ENCODE assay signal across 32 cellular contexts in the genomic region with DNA sequence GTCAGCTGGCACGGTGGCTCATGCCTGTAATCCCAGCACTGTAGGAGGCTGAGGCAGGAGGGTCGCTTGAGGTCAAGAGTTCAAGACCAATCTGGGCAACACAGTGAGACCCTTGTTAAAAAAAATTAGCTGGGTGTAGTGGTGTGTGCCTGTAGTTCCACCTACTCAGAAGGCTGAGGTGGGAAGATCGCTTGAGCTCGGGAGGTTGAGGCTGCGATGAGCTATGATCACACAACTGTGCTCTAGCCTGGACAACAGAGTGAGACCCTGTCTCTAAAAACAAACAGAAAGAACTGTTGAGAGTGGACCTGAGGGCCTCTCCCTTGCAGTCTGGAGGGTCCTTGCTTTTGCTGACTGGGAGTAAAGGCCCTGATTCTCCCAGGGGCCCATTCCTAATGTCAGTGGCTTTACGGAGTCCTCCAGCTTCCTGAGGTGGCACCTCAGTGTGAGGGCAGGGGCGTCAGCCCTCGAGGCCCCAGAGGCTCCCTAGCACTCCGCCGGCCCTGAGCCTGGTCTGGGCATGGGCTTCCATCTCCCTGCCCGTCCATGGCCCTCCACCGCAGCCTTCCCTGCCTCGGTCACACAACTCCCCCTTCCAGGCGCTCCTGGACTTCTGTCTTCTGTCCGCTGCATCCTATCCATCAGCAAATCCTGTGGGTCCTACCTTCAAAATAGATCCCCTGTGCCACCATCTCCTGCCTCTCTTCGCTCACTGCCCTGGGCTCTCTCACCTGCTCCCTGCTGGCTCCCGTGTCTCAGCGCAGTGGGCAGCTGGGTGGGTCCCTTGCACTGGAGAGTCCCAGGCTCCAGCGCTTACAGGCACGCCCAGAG. TPM values are rescaled to one million over a fixed set of nuclear protein-coding genes. Genes with fewer than 3 reads are reported as not detected.
"Had no signal": no experiment of that assay in that cellular context is flagged by ENCODE, and none has a peak within 500 bp of the region (broad histone marks: within the 10 kb centered on the region; RNA-seq: fewer than 3 reads in every experiment).

No MANE protein-coding gene starts in this region.

- H3K4me3 ChIP-seq: esophagus muscularis mucosa, heart left ventricle, skin epidermis, stomach, suprapubic skin, tibial artery, upper lobe of right lung had no signal

- ATAC-seq: foreskin keratinocyte; heart left ventricle; left colon; stimulated activated naive B cell treated with anti-CD40 and anti-IgM and Interleukin-4, amounts not matched to agents 10 μg/mL and 1 μg/mL and 100 μg/mL, for 72 hours; upper lobe of right lung had no signal

- H3K27ac Mint-ChIP-seq: activated CD4-positive, alpha-beta memory T cell treated with anti-CD3 and anti-CD28 coated beads, Interleukin-2, amount 10 ng/mL, durations not matched to agents 7 days and 5 days; activated CD4-positive, alpha-beta T cell treated with anti-CD3 and anti-CD28 coated beads, Interleukin-2, amount 10 ng/mL, durations not matched to agents 7 days and 5 days; activated naive CD4-positive, alpha-beta T cell treated with anti-CD3 and anti-CD28 coated beads, Interleukin-2, amount 10 ng/mL, durations not matched to agents 7 days and 5 days; activated naive CD8-positive, alpha-beta T cell treated with anti-CD3 and anti-CD28 coated beads, Interleukin-2, amount 10 ng/mL, durations not matched to agents 7 days and 5 days; activated T-cell treated with anti-CD3 and anti-CD28 coated beads, Interleukin-2, amount 50 U/mL, for 24 hours; dendritic cell treated with granulocyte-macrophage colony-stimulating factor and Interleukin-4, amounts not matched to agents 40 ng/mL and 50 ng/mL, for 4 days; immature natural killer cell; progenitor cell of endocrine pancreas; stimulated activated naive B cell treated with anti-CD40 and anti-IgM and Interleukin-4, amounts not matched to agents 10 μg/mL and 1 μg/mL and 100 μg/mL, for 72 hours had no signal

- H3K36me3 Mint-ChIP-seq: activated naive CD4-positive, alpha-beta T cell treated with anti-CD3 and anti-CD28 coated beads, Interleukin-2, amount 10 ng/mL, durations not matched to agents 7 days and 5 days; immature natural killer cell; mesothelial cell of epicardium; naive B cell; stimulated activated naive B cell treated with anti-CD40 and anti-IgM and Interleukin-4, amounts not matched to agents 10 μg/mL and 1 μg/mL and 100 μg/mL, for 72 hours had no signal

- H3K27ac ChIP-seq: brain microvascular endothelial cell, esophagus muscularis mucosa, foreskin keratinocyte, heart left ventricle, stomach, tibial artery, upper lobe of right lung had no signal

- DNase-seq: activated CD4-positive, alpha-beta memory T cell treated with anti-CD3 and anti-CD28 coated beads, Interleukin-2, amount 10 ng/mL, durations not matched to agents 7 days and 5 days; activated CD4-positive, alpha-beta T cell treated with anti-CD3 and anti-CD28 coated beads, Interleukin-2, amount 10 ng/mL, durations not matched to agents 7 days and 5 days; activated CD8-positive, alpha-beta memory T cell treated with anti-CD3 and anti-CD28 coated beads, Interleukin-2, amount 50 U/mL, for 48 hours; activated gamma-delta T cell; activated naive CD4-positive, alpha-beta T cell treated with anti-CD3 and anti-CD28 coated beads, Interleukin-2, amount 10 ng/mL, durations not matched to agents 7 days and 5 days; activated naive CD8-positive, alpha-beta T cell treated with anti-CD3 and anti-CD28 coated beads, Interleukin-2, amount 10 ng/mL, durations not matched to agents 7 days and 5 days; activated T-cell treated with anti-CD3 and anti-CD28 coated beads, Interleukin-2, amount 50 U/mL, for 24 hours; amniotic stem cell; brain microvascular endothelial cell; central memory CD4-positive, alpha-beta T cell; foreskin keratinocyte; heart left ventricle; hypothalamus; immature natural killer cell; kidney; left colon; naive B cell; stimulated activated CD4-positive, alpha-beta T cell treated with anti-CD3 and anti-CD28 coated beads, Interleukin-4, amount 100 ng/mL, for 4 hours; stimulated activated CD8-positive, alpha-beta memory T cell treated with anti-CD3 and anti-CD28 coated beads, Interleukin-4, amount 100 ng/mL, for 48 hours; stimulated activated naive B cell treated with anti-CD40 and anti-IgM and Interleukin-4, amounts not matched to agents 10 μg/mL and 1 μg/mL and 100 μg/mL, for 72 hours; stomach; T-helper 1 cell; tibial artery; upper lobe of right lung had no signal

- H3K4me1 ChIP-seq: foreskin keratinocyte, stomach, tibial artery, upper lobe of right lung had no signal

- H3K9me3 Mint-ChIP-seq: activated CD4-positive, alpha-beta memory T cell treated with anti-CD3 and anti-CD28 coated beads, Interleukin-2, amount 10 ng/mL, durations not matched to agents 7 days and 5 days; activated CD4-positive, alpha-beta T cell treated with anti-CD3 and anti-CD28 coated beads, Interleukin-2, amount 10 ng/mL, durations not matched to agents 7 days and 5 days; activated naive CD4-positive, alpha-beta T cell treated with anti-CD3 and anti-CD28 coated beads, Interleukin-2, amount 10 ng/mL, durations not matched to agents 7 days and 5 days; activated naive CD8-positive, alpha-beta T cell treated with anti-CD3 and anti-CD28 coated beads, Interleukin-2, amount 10 ng/mL, durations not matched to agents 7 days and 5 days; activated T-cell treated with anti-CD3 and anti-CD28 coated beads, Interleukin-2, amount 50 U/mL, for 24 hours; dendritic cell treated with granulocyte-macrophage colony-stimulating factor and Interleukin-4, amounts not matched to agents 40 ng/mL and 50 ng/mL, for 4 days; immature natural killer cell; mesothelial cell of epicardium; naive B cell; neural crest cell; stimulated activated naive B cell treated with anti-CD40 and anti-IgM and Interleukin-4, amounts not matched to agents 10 μg/mL and 1 μg/mL and 100 μg/mL, for 72 hours had no signal

- FAIRE-seq: astrocyte, kidney had no signal

- H3K9me3 ChIP-seq: esophagus muscularis mucosa, heart left ventricle, stomach, suprapubic skin, tibial artery, upper lobe of right lung had no signal

- H3K4me3 Mint-ChIP-seq: activated CD4-positive, alpha-beta memory T cell treated with anti-CD3 and anti-CD28 coated beads, Interleukin-2, amount 10 ng/mL, durations not matched to agents 7 days and 5 days; activated CD4-positive, alpha-beta T cell treated with anti-CD3 and anti-CD28 coated beads, Interleukin-2, amount 10 ng/mL, durations not matched to agents 7 days and 5 days; activated naive CD4-positive, alpha-beta T cell treated with anti-CD3 and anti-CD28 coated beads, Interleukin-2, amount 10 ng/mL, durations not matched to agents 7 days and 5 days; activated naive CD8-positive, alpha-beta T cell treated with anti-CD3 and anti-CD28 coated beads, Interleukin-2, amount 10 ng/mL, durations not matched to agents 7 days and 5 days; activated T-cell treated with anti-CD3 and anti-CD28 coated beads, Interleukin-2, amount 50 U/mL, for 24 hours; dendritic cell treated with granulocyte-macrophage colony-stimulating factor and Interleukin-4, amounts not matched to agents 40 ng/mL and 50 ng/mL, for 4 days; immature natural killer cell; mesothelial cell of epicardium; naive B cell; neural crest cell; stimulated activated naive B cell treated with anti-CD40 and anti-IgM and Interleukin-4, amounts not matched to agents 10 μg/mL and 1 μg/mL and 100 μg/mL, for 72 hours had no signal

- H3K27me3 Mint-ChIP-seq: activated CD4-positive, alpha-beta memory T cell treated with anti-CD3 and anti-CD28 coated beads, Interleukin-2, amount 10 ng/mL, durations not matched to agents 7 days and 5 days; activated CD4-positive, alpha-beta T cell treated with anti-CD3 and anti-CD28 coated beads, Interleukin-2, amount 10 ng/mL, durations not matched to agents 7 days and 5 days; activated naive CD8-positive, alpha-beta T cell treated with anti-CD3 and anti-CD28 coated beads, Interleukin-2, amount 10 ng/mL, durations not matched to agents 7 days and 5 days; dendritic cell treated with granulocyte-macrophage colony-stimulating factor and Interleukin-4, amounts not matched to agents 40 ng/mL and 50 ng/mL, for 4 days; stimulated activated naive B cell treated with anti-CD40 and anti-IgM and Interleukin-4, amounts not matched to agents 10 μg/mL and 1 μg/mL and 100 μg/mL, for 72 hours had no signal

- H3K27me3 ChIP-seq: brain microvascular endothelial cell, foreskin keratinocyte, heart left ventricle, suprapubic skin, tibial artery, upper lobe of right lung had no signal

- H3K4me1 Mint-ChIP-seq: activated naive CD4-positive, alpha-beta T cell treated with anti-CD3 and anti-CD28 coated beads, Interleukin-2, amount 10 ng/mL, durations not matched to agents 7 days and 5 days; immature natural killer cell; neural crest cell; stimulated activated naive B cell treated with anti-CD40 and anti-IgM and Interleukin-4, amounts not matched to agents 10 μg/mL and 1 μg/mL and 100 μg/mL, for 72 hours had no signal

- H3K36me3 ChIP-seq: brain microvascular endothelial cell, stomach, suprapubic skin, upper lobe of right lung had no signal

RNA-seq across cellular contexts. Expression of a gene that starts 19.0 kb away (rescaled TPM):
- total RNA-seq: activated CD4-positive, alpha-beta memory T cell treated with anti-CD3 and anti-CD28 coated beads, Interleukin-2, amount 10 ng/mL, durations not matched to agents 7 days and 5 days; activated CD4-positive, alpha-beta T cell treated with anti-CD3 and anti-CD28 coated beads, Interleukin-2, amount 10 ng/mL, durations not matched to agents 7 days and 5 days had no signal
